ENCODE assay signal across 8 cellular contexts in the genomic region with DNA sequence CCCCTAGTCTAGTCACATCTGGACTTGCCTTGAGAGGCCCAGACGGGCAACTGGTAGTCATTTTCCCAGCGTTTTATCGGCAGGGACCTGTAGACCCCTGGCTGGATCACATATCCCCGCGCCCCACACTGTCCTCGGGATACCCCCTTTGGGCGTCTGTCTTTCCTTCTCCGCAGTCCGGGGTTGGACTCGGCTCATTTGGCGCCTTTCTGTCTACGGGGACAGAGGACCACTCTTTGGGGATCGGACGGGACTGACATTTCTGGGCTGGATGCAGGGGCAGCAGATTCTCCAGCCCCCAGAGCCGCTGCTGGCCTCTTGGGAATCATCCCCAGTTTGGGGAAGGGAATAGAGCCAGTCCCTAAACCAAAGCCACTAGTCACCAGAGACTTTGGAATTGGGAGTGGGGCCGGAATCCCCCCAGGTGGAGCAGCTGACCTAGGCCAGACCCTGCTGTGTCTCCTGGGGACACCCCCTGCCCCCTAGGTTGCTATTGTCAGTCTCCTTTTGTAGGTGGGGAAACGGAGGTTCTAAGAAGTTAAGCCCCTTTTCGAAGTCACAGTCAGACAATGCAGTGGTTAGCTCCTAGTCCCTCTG. TPM values are rescaled to one million over a fixed set of nuclear protein-coding genes. Genes with fewer than 3 reads are reported as not detected.
DNase-seq lines count a peak whose midpoint lies in the region; ATAC-seq and TF ChIP-seq lines count a peak whose summit lies in the region.

No MANE protein-coding gene starts in this region.

- H3K27me3 Mint-ChIP-seq in activated naive CD4-positive, alpha-beta T cell treated with anti-CD3 and anti-CD28 coated beads, Interleukin-2, amount 50 U/mL, for 24 hours, result no peaks in the 10 kb centered on the region
- H3K27me3 Mint-ChIP-seq in activated T-helper 17 cell treated with anti-CD3 and anti-CD28 coated beads, Interleukin-2, amount 50 U/mL, for 72 hours, result no peaks in the 10 kb centered on the region

- H3K9me3 ChIP-seq in iPS-18a (ENCODE audit: control insufficient read depth, low read depth, low read length) (no peaks in the 10 kb centered on the region), stomach (peaks cover 0 to 5% (median 0%) of the 10 kb centered on the region in 4 donors)

- peak overlapping the region; percentile 68 for H3K27ac Mint-ChIP-seq in activated naive CD4-positive, alpha-beta T cell treated with anti-CD3 and anti-CD28 coated beads, Interleukin-2, amount 50 U/mL, for 24 hours
- H3K27ac Mint-ChIP-seq in activated T-helper 17 cell treated with anti-CD3 and anti-CD28 coated beads, Interleukin-2, amount 50 U/mL, for 72 hours, result peak overlapping the region; percentile 91

- H3K9me3 Mint-ChIP-seq in activated naive CD4-positive, alpha-beta T cell treated with anti-CD3 and anti-CD28 coated beads, Interleukin-2, amount 50 U/mL, for 24 hours, result no peaks in the 10 kb centered on the region
- no peaks in the 10 kb centered on the region for H3K9me3 Mint-ChIP-seq in activated T-helper 17 cell treated with anti-CD3 and anti-CD28 coated beads, Interleukin-2, amount 50 U/mL, for 72 hours

- TF ChIP-seq POLR2A in stomach (IDR thresholded peaks at IDR 0.05), result no peak

- no peak for DNase-seq in activated naive CD4-positive, alpha-beta T cell treated with anti-CD3 and anti-CD28 coated beads, Interleukin-2, amount 50 U/mL, for 16 hours
- DNase-seq in stomach (no peak), KG1 (lab: John Stamatoyannopoulos, UW) (no peak)

- H3K27me3 ChIP-seq in iPS-18a (ENCODE audit: control insufficient read depth, insufficient read depth, low read length) (peaks cover 21% of the 10 kb centered on the region), stomach (no peaks in the 10 kb centered on the region)

- intact Hi-C loops in stomach (cut with DNase I; ENCODE audit: low total_unique reads), result no loop called here

- H3K4me1 ChIP-seq in iPS-18a (ENCODE audit: control insufficient read depth, low read depth, low read length) (peaks cover 8% of the 10 kb centered on the region), stomach (peaks cover 15 to 40% (median 26%) of the 10 kb centered on the region in 4 donors)

- ATAC-seq in activated T-helper 17 cell treated with anti-CD3 and anti-CD28 coated beads, Interleukin-2, amount 50 U/mL, for 72 hours (replicated peaks), result no peak
- ATAC-seq in GM18867 (IDR thresholded peaks at IDR 0.05; ENCODE audit: unreplicated experiment), result no peak
- ATAC-seq in GM21390 (IDR thresholded peaks at IDR 0.05; ENCODE audit: unreplicated experiment), result no peak

- H3K4me3 Mint-ChIP-seq in activated naive CD4-positive, alpha-beta T cell treated with anti-CD3 and anti-CD28 coated beads, Interleukin-2, amount 50 U/mL, for 24 hours, result peak overlapping the region; percentile 87
- H3K4me3 Mint-ChIP-seq in activated T-helper 17 cell treated with anti-CD3 and anti-CD28 coated beads, Interleukin-2, amount 50 U/mL, for 72 hours, result peak overlapping the region; percentile 91

- TF ChIP-seq CTCF in stomach (IDR thresholded peaks at IDR 0.05), result no peak

- no peaks in the 10 kb centered on the region for H3K36me3 Mint-ChIP-seq in activated naive CD4-positive, alpha-beta T cell treated with anti-CD3 and anti-CD28 coated beads, Interleukin-2, amount 50 U/mL, for 24 hours
- H3K36me3 Mint-ChIP-seq in activated T-helper 17 cell treated with anti-CD3 and anti-CD28 coated beads, Interleukin-2, amount 50 U/mL, for 72 hours (ENCODE audit: low read depth), result no peaks in the 10 kb centered on the region

- no peaks in the 10 kb centered on the region for H3K36me3 ChIP-seq in iPS-18a (ENCODE audit: control insufficient read depth, low read depth, low read length)
- H3K36me3 ChIP-seq in stomach, result no peaks in the 10 kb centered on the region

- H3K4me3 ChIP-seq in iPS-18a (ENCODE audit: low read length) (peak overlapping the region; percentile 70), stomach (peak overlapping the region; percentile 75 to 79 (median 76))

- 5 to 8% (median 7%) methylated on average over 18 of the region's 18 CpGs for WGBS in stomach, 5 donors

- no peak for TF ChIP-seq EP300 in stomach (IDR thresholded peaks at IDR 0.05)

- no peak overlapping the region for H3K27ac ChIP-seq in iPS-18a (ENCODE audit: low read length)
- peak overlapping the region; percentile 71 to 88 (median 87) for H3K27ac ChIP-seq in stomach

- H3K9ac ChIP-seq in iPS-18a (ENCODE audit: low read length), result no peak overlapping the region

- H3K4me1 Mint-ChIP-seq in activated naive CD4-positive, alpha-beta T cell treated with anti-CD3 and anti-CD28 coated beads, Interleukin-2, amount 50 U/mL, for 24 hours, result peaks cover 47% of the 10 kb centered on the region
- peaks cover 29% of the 10 kb centered on the region for H3K4me1 Mint-ChIP-seq in activated T-helper 17 cell treated with anti-CD3 and anti-CD28 coated beads, Interleukin-2, amount 50 U/mL, for 72 hours

RNA-seq across cellular contexts. Expression of a gene that starts 0.7 kb away (rescaled TPM):
- 10 to 100 TPM; 17.4 to 20.8 TPM for total RNA-seq in activated T-helper 17 cell treated with anti-CD3 and anti-CD28 coated beads, Interleukin-2, amount 50 U/mL, for 72 hours
- total RNA-seq in stomach, result 1 to 10 TPM in 4 of 5 donors, under 1 TPM in 1; 0.58 to 9.8 (median 1.7) TPM
- 10 to 100 TPM in 1 of 3 donors, 1 to 10 TPM in 2; 4.1 to 17.6 (median 7.2) TPM for polyA plus RNA-seq in stomach
